ENCODE assay signal across 27 cellular contexts in genomic region chr15:35630985-35631384, GRCh38.
DNase-seq lines count a peak whose midpoint lies in the region; ATAC-seq and TF ChIP-seq lines count a peak whose summit lies in the region.
"Had no signal": no experiment of that assay in that cellular context is flagged by ENCODE, and none has a peak within 500 bp of the region (broad histone marks: within the 10 kb centered on the region; RNA-seq: fewer than 3 reads in every experiment).

No MANE protein-coding gene starts in this region.

- no peaks in the 10 kb centered on the region for H3K27me3 ChIP-seq in right atrium auricular region
- no peaks in the 10 kb centered on the region for H3K27me3 ChIP-seq in GM23248 (replicated peaks; ENCODE audit: insufficient read depth)
- H3K27me3 ChIP-seq: BLaER1, dorsolateral prefrontal cortex, Peyer's patch, SJSA1, vagina had no signal

- DNase-seq in left ventricle myocardium superior (no peak), right atrium auricular region (ENCODE audit: low spot score) (no peak), NCI-H345 treated with DMSO at 0.1 percent for 48 hours (lab: John Stamatoyannopoulos, UW; ENCODE audit: unreplicated experiment) (peak; percentile 90), GM23248 (no peak), T-helper 9 cell (no peak), islet precursor cell (no peak)
- DNase-seq in activated CD4-positive, alpha-beta memory T cell treated with anti-CD3 and anti-CD28 coated beads, Interleukin-2, amount 10 ng/mL, durations not matched to agents 7 days and 5 days: no peak
- DNase-seq: activated gamma-delta T cell treated with Interleukin-2 at 50 U/mL for 16 hours; activated naive CD8-positive, alpha-beta T cell treated with anti-CD3 and anti-CD28 coated beads, Interleukin-2, amount 50 U/mL, for 24 hours; activated T-cell treated with anti-CD3 and anti-CD28 coated beads, Interleukin-2, amount 50 U/mL, for 1 hour; cerebellar nuclear complex; dorsolateral prefrontal cortex; glutamatergic neuron; MM.1S; naive B cell; NCI-H1694; NCI-H446 treated with DMSO at 0.1 percent for 48 hours; nucleus accumbens; Peyer's patch; retina; stimulated activated CD4-positive, alpha-beta T cell treated with anti-CD3 and anti-CD28 coated beads, Interleukin-4, amount 100 ng/mL, for 24 hours; stimulated activated naive B cell treated with anti-CD40 and anti-IgM and Interleukin-4, amounts not matched to agents 10 μg/mL and 1 μg/mL and 100 μg/mL, for 72 hours; T-cell had no signal

- H3K27me3 Mint-ChIP-seq in activated CD4-positive, alpha-beta memory T cell treated with anti-CD3 and anti-CD28 coated beads, Interleukin-2, amount 10 ng/mL, durations not matched to agents 7 days and 5 days: peaks cover 14% of the 10 kb centered on the region

- no peak for TF ChIP-seq CTCF in right atrium auricular region (IDR thresholded peaks at IDR 0.05)

- 94 to 96% methylated on average over 3 of the region's 3 CpGs for WGBS in GM23248 (ENCODE audit: low coverage in 1 of 2, low lambda C conversion rate in 2 of 2, missing lambda C conversion rate in 2 of 2), 2 experiments

- H3K27ac Mint-ChIP-seq in activated CD4-positive, alpha-beta memory T cell treated with anti-CD3 and anti-CD28 coated beads, Interleukin-2, amount 10 ng/mL, durations not matched to agents 7 days and 5 days: no peak overlapping the region
- H3K27ac Mint-ChIP-seq: activated naive CD8-positive, alpha-beta T cell treated with anti-CD3 and anti-CD28 coated beads, Interleukin-2, amount 50 U/mL, for 24 hours; stimulated activated naive B cell treated with anti-CD40 and anti-IgM and Interleukin-4, amounts not matched to agents 10 μg/mL and 1 μg/mL and 100 μg/mL, for 72 hours; T-cell had no signal

- no peak overlapping the region for H3K9ac ChIP-seq in GM23248
- H3K9ac ChIP-seq: BLaER1 had no signal

- POLR2A ChIA-PET in activated CD4-positive, alpha-beta memory T cell treated with anti-CD3 and anti-CD28 coated beads, Interleukin-2, amount 10 ng/mL, durations not matched to agents 7 days and 5 days (lab: Charles Lee): no interaction called here

- in situ Hi-C loops in GM23248 (cut with MboI): no loop called here

- H3F3A ChIP-seq in GM23248 (ENCODE audit: insufficient read depth): peaks cover 5% of the 10 kb centered on the region; the same call in 1 of the 2 replicates

- H3K27ac ChIP-seq in right atrium auricular region (peak overlapping the region in 1 of 2 donors; percentile 30), GM23248 (no peak overlapping the region)
- H3K27ac ChIP-seq: BLaER1, dorsolateral prefrontal cortex, Peyer's patch, SJSA1, vagina had no signal

- peaks cover 0 to 12% of the 10 kb centered on the region in 2 donors for H3K4me1 ChIP-seq in right atrium auricular region
- peaks cover 9% of the 10 kb centered on the region for H3K4me1 ChIP-seq in GM23248 (ENCODE audit: insufficient read depth)
- H3K4me1 ChIP-seq: BLaER1, Peyer's patch, SJSA1, vagina had no signal

- H3K36me3 ChIP-seq in right atrium auricular region (no peaks in the 10 kb centered on the region), GM23248 (ENCODE audit: low read depth) (no peaks in the 10 kb centered on the region)
- H3K36me3 ChIP-seq: BLaER1, Peyer's patch, SJSA1, vagina had no signal

- no peak overlapping the region for H3K4me2 ChIP-seq in GM23248 (ENCODE audit: unreplicated experiment)
- H3K4me2 ChIP-seq: BLaER1 had no signal

- intact Hi-C loops in left ventricle myocardium superior (cut with micrococcal nuclease): no loop called here

- no peaks in the 10 kb centered on the region for H3K36me3 Mint-ChIP-seq in activated CD4-positive, alpha-beta memory T cell treated with anti-CD3 and anti-CD28 coated beads, Interleukin-2, amount 10 ng/mL, durations not matched to agents 7 days and 5 days (ENCODE audit: low read depth)
- H3K36me3 Mint-ChIP-seq: naive B cell; stimulated activated naive B cell treated with anti-CD40 and anti-IgM and Interleukin-4, amounts not matched to agents 10 μg/mL and 1 μg/mL and 100 μg/mL, for 72 hours; T-cell had no signal

- H3K9me2 ChIP-seq in GM23248 (ENCODE audit: insufficient read depth): no peaks in the 10 kb centered on the region

- H4K20me1 ChIP-seq in GM23248 (ENCODE audit: insufficient read depth): no peaks in the 10 kb centered on the region
- H4K20me1 ChIP-seq: BLaER1 had no signal

- CTCF ChIA-PET in activated CD4-positive, alpha-beta memory T cell treated with anti-CD3 and anti-CD28 coated beads, Interleukin-2, amount 10 ng/mL, durations not matched to agents 7 days and 5 days (lab: Charles Lee): no interaction called here

- H3K4me3 Mint-ChIP-seq in activated CD4-positive, alpha-beta memory T cell treated with anti-CD3 and anti-CD28 coated beads, Interleukin-2, amount 10 ng/mL, durations not matched to agents 7 days and 5 days: no peak overlapping the region
- H3K4me3 Mint-ChIP-seq: activated naive CD8-positive, alpha-beta T cell treated with anti-CD3 and anti-CD28 coated beads, Interleukin-2, amount 50 U/mL, for 24 hours; naive B cell; stimulated activated naive B cell treated with anti-CD40 and anti-IgM and Interleukin-4, amounts not matched to agents 10 μg/mL and 1 μg/mL and 100 μg/mL, for 72 hours; T-cell had no signal

- ATAC-seq in left ventricle myocardium superior (peak; percentile 9), esophagus mucosa (peak; percentile 69)
- ATAC-seq: activated naive CD8-positive, alpha-beta T cell treated with anti-CD3 and anti-CD28 coated beads, Interleukin-2, amount 50 U/mL, for 24 hours; stimulated activated naive B cell treated with anti-CD40 and anti-IgM and Interleukin-4, amounts not matched to agents 10 μg/mL and 1 μg/mL and 100 μg/mL, for 72 hours; T-cell had no signal

- H3K4me1 Mint-ChIP-seq in activated CD4-positive, alpha-beta memory T cell treated with anti-CD3 and anti-CD28 coated beads, Interleukin-2, amount 10 ng/mL, durations not matched to agents 7 days and 5 days: no peaks in the 10 kb centered on the region
- H3K4me1 Mint-ChIP-seq: activated naive CD8-positive, alpha-beta T cell treated with anti-CD3 and anti-CD28 coated beads, Interleukin-2, amount 50 U/mL, for 24 hours; naive B cell; stimulated activated naive B cell treated with anti-CD40 and anti-IgM and Interleukin-4, amounts not matched to agents 10 μg/mL and 1 μg/mL and 100 μg/mL, for 72 hours; T-cell had no signal

- H3K79me2 ChIP-seq in GM23248 (ENCODE audit: insufficient read depth): no peaks in the 10 kb centered on the region

- no peak overlapping the region for H2AFZ ChIP-seq in GM23248

- H3K4me3 ChIP-seq in right atrium auricular region (no peak overlapping the region), GM23248 (no peak overlapping the region)
- H3K4me3 ChIP-seq: BLaER1, dorsolateral prefrontal cortex, Peyer's patch, SJSA1, vagina had no signal

- no peaks in the 10 kb centered on the region for H3K9me3 Mint-ChIP-seq in activated CD4-positive, alpha-beta memory T cell treated with anti-CD3 and anti-CD28 coated beads, Interleukin-2, amount 10 ng/mL, durations not matched to agents 7 days and 5 days
- H3K9me3 Mint-ChIP-seq: activated naive CD8-positive, alpha-beta T cell treated with anti-CD3 and anti-CD28 coated beads, Interleukin-2, amount 50 U/mL, for 24 hours; stimulated activated naive B cell treated with anti-CD40 and anti-IgM and Interleukin-4, amounts not matched to agents 10 μg/mL and 1 μg/mL and 100 μg/mL, for 72 hours had no signal

- H3K9me3 ChIP-seq in right atrium auricular region (no peaks in the 10 kb centered on the region), GM23248 (ENCODE audit: low read depth) (no peaks in the 10 kb centered on the region)
- H3K9me3 ChIP-seq: BLaER1, Peyer's patch, SJSA1, vagina had no signal
